8 cellular contexts compared by ENCODE assay signal in the genomic region with DNA sequence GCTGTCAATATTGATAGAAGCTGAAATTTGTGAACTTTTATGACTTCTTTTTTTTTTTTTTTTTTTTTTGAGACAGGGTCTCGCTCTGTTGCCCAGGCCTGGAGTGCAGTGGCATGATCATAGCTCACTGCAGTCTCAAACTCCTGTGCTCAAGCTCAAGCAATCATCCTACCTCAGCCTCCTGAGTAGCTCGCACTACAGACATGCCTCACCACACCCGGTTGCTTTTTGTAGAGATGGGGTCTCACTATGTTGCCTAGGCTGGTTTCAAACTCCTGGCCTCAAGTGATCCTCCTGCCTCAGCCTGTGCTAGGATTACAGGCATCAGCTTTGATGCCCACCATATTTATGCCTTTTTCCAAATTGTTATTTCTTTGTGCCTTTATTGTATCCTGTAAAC. TPM values are rescaled to one million over a fixed set of nuclear protein-coding genes. Genes with fewer than 3 reads are reported as not detected.
DNase-seq lines count a peak whose midpoint lies in the region; ATAC-seq and TF ChIP-seq lines count a peak whose summit lies in the region.
"Not testable (repeated sequence)": the region's sequence is repeated elsewhere in the genome, so short reads cannot be mapped to it uniquely, and the experiment has no call there.

No MANE protein-coding gene starts in this region.

- not testable (repeated sequence) for H3K79me2 ChIP-seq in H9 (ENCODE audit: insufficient read depth, low read length)
- peaks cover 30% of the 10 kb centered on the region; the same call in 1 of the 2 replicates for H3K79me2 ChIP-seq in OCI-LY7 (ENCODE audit: insufficient read depth, low read depth, low read length)

- H3K9me3 ChIP-seq in CD4-positive, alpha-beta T cell (ENCODE audit: control insufficient read depth, low read length); H9 (ENCODE audit: control insufficient read depth, low read depth, low read length); OCI-LY7 (ENCODE audit: low read length); neutrophil; thoracic aorta: not testable (repeated sequence)

- not testable (repeated sequence) for H3K9ac ChIP-seq in H9 (ENCODE audit: extremely low read depth, insufficient read length, low read length)

- not testable (repeated sequence) for H3K23me2 ChIP-seq in H9 (ENCODE audit: insufficient read length, low read depth, low read length, poor library complexity, severe bottlenecking)

- not testable (repeated sequence) for H2BK5ac ChIP-seq in H9 (ENCODE audit: insufficient read length, low read length)

- not testable (repeated sequence) for H2BK12ac ChIP-seq in H9 (ENCODE audit: insufficient read length, low read depth, low read length)

- not testable (repeated sequence) for H3K27me3 Mint-ChIP-seq in CD4-positive, alpha-beta T cell; H9 (ENCODE audit: low read depth); activated CD4-positive, alpha-beta T cell treated with anti-CD3 and anti-CD28 coated beads, Interleukin-2, amount 10 ng/mL, durations not matched to agents 24 days and 14 days; activated naive CD4-positive, alpha-beta T cell treated with anti-CD3 and anti-CD28 coated beads, Interleukin-2, amount 10 ng/mL, durations not matched to agents 7 days and 5 days; chondrocyte (ENCODE audit: low read depth)

- not testable (repeated sequence) for TF ChIP-seq CTCF in CD4-positive, alpha-beta T cell (IDR thresholded peaks at IDR 0.05); H9 (conservative IDR thresholded peaks at IDR 0.05); OCI-LY7 (conservative IDR thresholded peaks at IDR 0.05; ENCODE audit: low read length); chondrocyte (IDR thresholded peaks at IDR 0.05); neutrophil (IDR thresholded peaks at IDR 0.05); thoracic aorta (IDR thresholded peaks at IDR 0.05)

- not testable (repeated sequence) for H3K27me3 ChIP-seq in CD4-positive, alpha-beta T cell (ENCODE audit: control insufficient read depth, insufficient read depth, low read length); H9 (ENCODE audit: insufficient read depth, low read length); neutrophil; thoracic aorta (replicated peaks; ENCODE audit: insufficient read depth)

- not testable (repeated sequence) for H3K4me3 ChIP-seq in OCI-LY7 (ENCODE audit: low read depth, low read length, poor library complexity, severe bottlenecking); neutrophil (ENCODE audit: low read depth in 1 of 2, low read length in 1 of 2); thoracic aorta

- DNase-seq in CD4-positive, alpha-beta T cell; H9; activated CD4-positive, alpha-beta T cell treated with anti-CD3 and anti-CD28 coated beads, Interleukin-2, amount 10 ng/mL, durations not matched to agents 24 days and 14 days; activated naive CD4-positive, alpha-beta T cell treated with anti-CD3 and anti-CD28 coated beads, Interleukin-2, amount 10 ng/mL, durations not matched to agents 7 days and 5 days; chondrocyte (ENCODE audit: low spot score); thoracic aorta (ENCODE audit: low spot score): not testable (repeated sequence)
- peak; percentile 39 for DNase-seq in OCI-LY7 (ENCODE audit: low spot score)

- not testable (repeated sequence) for H2AFZ ChIP-seq in H9 (ENCODE audit: low read length); OCI-LY7 (ENCODE audit: low read length)

- not testable (repeated sequence) for H3T11ph ChIP-seq in H9 (ENCODE audit: low read length)

- H3K4me1 ChIP-seq in H9 (ENCODE audit: insufficient read depth, low read length) = not testable (repeated sequence)
- H3K4me1 ChIP-seq in OCI-LY7 (ENCODE audit: insufficient read depth, low read length, poor library complexity, severe bottlenecking) = peaks cover 41% of the 10 kb centered on the region
- peaks cover 9 to 25% of the 10 kb centered on the region in 2 experiments for H3K4me1 ChIP-seq in neutrophil (ENCODE audit: control insufficient read depth in 1 of 2, insufficient read depth in 1 of 2, low read depth in 1 of 2, low read length in 1 of 2)
- peaks cover 12 to 43% of the 10 kb centered on the region in 2 donors for H3K4me1 ChIP-seq in thoracic aorta (ENCODE audit: control insufficient read depth in 1 of 2, low read depth in 2 of 2)

- not testable (repeated sequence) for H3K14ac ChIP-seq in H9 (ENCODE audit: insufficient read depth, low read length)

- BruUV-seq in OCI-LY7 (replicated peaks; lab: Mats Ljungman, UMichigan) = not testable (repeated sequence)

- not testable (repeated sequence) for H3K4me2 ChIP-seq in H9 (ENCODE audit: insufficient read depth, insufficient read length, low read length)
- H3K4me2 ChIP-seq in OCI-LY7 (ENCODE audit: low read length) = peak overlapping the region; percentile 83; the same call in 1 of the 2 replicates

- WGBS in H9 (ENCODE audit: extremely low coverage, insufficient read length, low lambda C conversion rate) = no CpG with 5 or more reads among the region's 3 CpGs

- H3K4ac ChIP-seq in H9 (ENCODE audit: low read depth, low read length) = not testable (repeated sequence)

- H4K20me1 ChIP-seq in H9 (ENCODE audit: control insufficient read depth, insufficient read depth, insufficient read length); OCI-LY7 (ENCODE audit: insufficient read depth, low read length): not testable (repeated sequence)

- H3K36me3 Mint-ChIP-seq in CD4-positive, alpha-beta T cell (ENCODE audit: low read depth) = peaks cover 73% of the 10 kb centered on the region
- H3K36me3 Mint-ChIP-seq in H9 (ENCODE audit: insufficient read depth in 1 of 3, low read depth in 3 of 3) (peaks cover 30 to 70% (median 51%) of the 10 kb centered on the region in 3 experiments; a peak in 6 of 7 replicates), chondrocyte (ENCODE audit: low read depth) (peaks cover 44% of the 10 kb centered on the region)
- H3K36me3 Mint-ChIP-seq in activated CD4-positive, alpha-beta T cell treated with anti-CD3 and anti-CD28 coated beads, Interleukin-2, amount 10 ng/mL, durations not matched to agents 24 days and 14 days (ENCODE audit: low read depth) = peaks cover 61% of the 10 kb centered on the region
- H3K36me3 Mint-ChIP-seq in activated naive CD4-positive, alpha-beta T cell treated with anti-CD3 and anti-CD28 coated beads, Interleukin-2, amount 10 ng/mL, durations not matched to agents 7 days and 5 days = peaks cover 55% of the 10 kb centered on the region

- not testable (repeated sequence) for H4K8ac ChIP-seq in H9 (replicated peaks; ENCODE audit: insufficient read length, low read depth, low read length)

- not testable (repeated sequence) for H3K9me3 Mint-ChIP-seq in CD4-positive, alpha-beta T cell; H9; activated CD4-positive, alpha-beta T cell treated with anti-CD3 and anti-CD28 coated beads, Interleukin-2, amount 10 ng/mL, durations not matched to agents 24 days and 14 days; activated naive CD4-positive, alpha-beta T cell treated with anti-CD3 and anti-CD28 coated beads, Interleukin-2, amount 10 ng/mL, durations not matched to agents 7 days and 5 days; chondrocyte (ENCODE audit: low read depth)

- H4K5ac ChIP-seq in H9 (ENCODE audit: insufficient read length, low read depth, low read length) = not testable (repeated sequence)

- ATAC-seq in CD4-positive, alpha-beta T cell (ENCODE audit: poor library complexity); thoracic aorta (ENCODE audit: insufficient number of reproducible peaks, low FRiP score, low read depth): not testable (repeated sequence)

- not testable (repeated sequence) for H3K56ac ChIP-seq in H9 (ENCODE audit: insufficient read length, low read depth, low read length)

- not testable (repeated sequence) for H3K9me2 ChIP-seq in OCI-LY7 (ENCODE audit: insufficient read depth, low read length)

- H3K23ac ChIP-seq in H9 (ENCODE audit: insufficient read length, low read depth, low read length) = not testable (repeated sequence)

- not testable (repeated sequence) for H3K4me1 Mint-ChIP-seq in CD4-positive, alpha-beta T cell (ENCODE audit: low read depth)
- peaks cover 0 to 19% of the 10 kb centered on the region in 2 experiments; a peak in 2 of 4 replicates for H3K4me1 Mint-ChIP-seq in H9
- peaks cover 46% of the 10 kb centered on the region for H3K4me1 Mint-ChIP-seq in activated CD4-positive, alpha-beta T cell treated with anti-CD3 and anti-CD28 coated beads, Interleukin-2, amount 10 ng/mL, durations not matched to agents 24 days and 14 days
- H3K4me1 Mint-ChIP-seq in activated naive CD4-positive, alpha-beta T cell treated with anti-CD3 and anti-CD28 coated beads, Interleukin-2, amount 10 ng/mL, durations not matched to agents 7 days and 5 days = peaks cover 44% of the 10 kb centered on the region
- peaks cover 52% of the 10 kb centered on the region for H3K4me1 Mint-ChIP-seq in chondrocyte (ENCODE audit: low read depth)

- H3K27ac Mint-ChIP-seq in CD4-positive, alpha-beta T cell = peak overlapping the region; percentile 9
- H3K27ac Mint-ChIP-seq in H9 (peak overlapping the region in 2 of 3 experiments; percentile 44 to 75; a peak in 2 of 7 replicates), chondrocyte (ENCODE audit: unreplicated experiment) (peak overlapping the region; percentile 79)
- H3K27ac Mint-ChIP-seq in activated CD4-positive, alpha-beta T cell treated with anti-CD3 and anti-CD28 coated beads, Interleukin-2, amount 10 ng/mL, durations not matched to agents 24 days and 14 days = peak overlapping the region; percentile 45
- H3K27ac Mint-ChIP-seq in activated naive CD4-positive, alpha-beta T cell treated with anti-CD3 and anti-CD28 coated beads, Interleukin-2, amount 10 ng/mL, durations not matched to agents 7 days and 5 days = peak overlapping the region; percentile 45

- H3K27ac ChIP-seq in CD4-positive, alpha-beta T cell (ENCODE audit: low read depth, low read length); H9 (ENCODE audit: insufficient read length, low read depth, low read length): not testable (repeated sequence)
- H3K27ac ChIP-seq in OCI-LY7 (ENCODE audit: low read depth, low read length, poor library complexity, severe bottlenecking) (peak overlapping the region; percentile 43), neutrophil (peak overlapping the region; percentile 36), thoracic aorta (peak overlapping the region; percentile 57 to 89)

- H3K18ac ChIP-seq in H9 (ENCODE audit: insufficient read length, low read depth, low read length) = not testable (repeated sequence)

- intact Hi-C loops in CD4-positive, alpha-beta T cell (cut with DNase I, micrococcal nuclease) = loop anchor here in 1 of 2 experiments (2.0 kb wide), 1 partner anchor 16 kb away; a partner anchor contains a TSS
- intact Hi-C loops in OCI-LY7 (cut with micrococcal nuclease; ENCODE audit: unreplicated experiment) = not testable (repeated sequence)
- intact Hi-C loops in activated CD4-positive, alpha-beta T cell treated with anti-CD3 and anti-CD28 coated beads, Interleukin-2, amount 10 ng/mL, durations not matched to agents 24 days and 14 days (cut with micrococcal nuclease) = loop anchor here (2.0 to 5.0 kb wide), 2 partner anchors 16 to 91 kb away; a partner anchor contains a TSS

- not testable (repeated sequence) for H2AK5ac ChIP-seq in H9 (ENCODE audit: insufficient read length, low read length)

- H3K36me3 ChIP-seq in OCI-LY7 (ENCODE audit: insufficient read depth, low read length) (peaks cover 85% of the 10 kb centered on the region), neutrophil (peaks cover 71% of the 10 kb centered on the region)
- not testable (repeated sequence) for H3K36me3 ChIP-seq in thoracic aorta

- H2BK15ac ChIP-seq in H9 (ENCODE audit: low read depth, low read length) = not testable (repeated sequence)

- H3K79me1 ChIP-seq in H9 (ENCODE audit: insufficient read depth, low read depth, low read length, poor library complexity, severe bottlenecking) = not testable (repeated sequence)

- H2BK20ac ChIP-seq in H9 (ENCODE audit: low read depth, low read length, poor library complexity, severe bottlenecking) = not testable (repeated sequence)

- not testable (repeated sequence) for H2BK120ac ChIP-seq in H9 (ENCODE audit: low read depth, low read length, poor library complexity, severe bottlenecking)

- not testable (repeated sequence) for H3K4me3 Mint-ChIP-seq in CD4-positive, alpha-beta T cell; H9; chondrocyte (ENCODE audit: unreplicated experiment)
- H3K4me3 Mint-ChIP-seq in activated CD4-positive, alpha-beta T cell treated with anti-CD3 and anti-CD28 coated beads, Interleukin-2, amount 10 ng/mL, durations not matched to agents 24 days and 14 days = peak overlapping the region; percentile 56
- H3K4me3 Mint-ChIP-seq in activated naive CD4-positive, alpha-beta T cell treated with anti-CD3 and anti-CD28 coated beads, Interleukin-2, amount 10 ng/mL, durations not matched to agents 7 days and 5 days = peak overlapping the region; percentile 38

- H4K91ac ChIP-seq in H9 (ENCODE audit: insufficient read length, low read depth, low read length) = not testable (repeated sequence)

- CTCF ChIA-PET in CD4-positive, alpha-beta T cell (lab: Charles Lee) = interaction anchor here (0.7 kb wide), 2 partner anchors 12 to 17 kb away, joined by 3 to 4 read pairs; no protein-coding TSS in a partner anchor
- CTCF ChIA-PET in OCI-LY7 (lab: Charles Lee; ENCODE audit: unreplicated experiment) = interaction anchor here (0.6 to 1.2 kb wide), 4 partner anchors 18 to 267 kb away, joined by 3 to 4 read pairs (median 4); no protein-coding TSS in a partner anchor
- CTCF ChIA-PET in activated naive CD4-positive, alpha-beta T cell treated with anti-CD3 and anti-CD28 coated beads, Interleukin-2, amount 10 ng/mL, durations not matched to agents 7 days and 5 days (lab: Charles Lee) = interaction anchor here (0.6 to 3.5 kb wide), 3 partner anchors 91 to 448 kb away, joined by 3 to 21 read pairs (median 5); no protein-coding TSS in a partner anchor

- POLR2A ChIA-PET in CD4-positive, alpha-beta T cell (lab: Charles Lee) = interaction anchor here (0.6 to 7.1 kb wide), 3 partner anchors 14 to 46 kb away, joined by 3 to 37 read pairs (median 3); a partner anchor contains a TSS
- POLR2A ChIA-PET in OCI-LY7 (lab: Charles Lee) = interaction anchor here (0.6 to 2.5 kb wide), 15 partner anchors 8 to 1694 kb away, joined by 3 to 10 read pairs (median 3); a partner anchor contains a TSS

RNA-seq across cellular contexts. Expression of a gene that starts 15.9 kb away (rescaled TPM):
- 1 to 10 TPM; 4.8 to 5.0 TPM for total RNA-seq in CD4-positive, alpha-beta T cell
- 6.8 and 7.1 TPM in 2 replicates for total RNA-seq in H9 (2021)
- 10.5 and 11.7 TPM in 2 replicates for total RNA-seq in OCI-LY7 (2014; rRNA removed; shearing (Covaris generic))
- total RNA-seq in OCI-LY7 (2022) = 9.5 and 12.1 TPM in 2 replicates
- total RNA-seq in activated CD4-positive, alpha-beta T cell treated with anti-CD3 and anti-CD28 coated beads, Interleukin-2, amount 10 ng/mL, durations not matched to agents 24 days and 14 days = 12.1 and 12.3 TPM in 2 replicates
- total RNA-seq in chondrocyte = 7.9 to 9.9 TPM (median 8.6 TPM) in 3 replicates
- 10 to 100 TPM in 1 of 2 donors, 1 to 10 TPM in 1; 8.6 to 10.4 TPM for total RNA-seq in thoracic aorta

RNA-seq across cellular contexts. Expression of a gene that starts 51.0 kb away (rescaled TPM):
- 100 to 1,000 TPM; 350 to 369 TPM for total RNA-seq in CD4-positive, alpha-beta T cell
- total RNA-seq in H9 (2021) (147 and 154 TPM in 2 replicates), OCI-LY7 (2022) (88.1 and 93.7 TPM in 2 replicates), chondrocyte (466 to 676 TPM (median 660 TPM) in 3 replicates), thoracic aorta (100 to 1,000 TPM; 114 to 305 TPM)
- 59.5 and 71.7 TPM in 2 replicates for total RNA-seq in OCI-LY7 (2014; rRNA removed; shearing (Covaris generic))
- 175 and 181 TPM in 2 replicates for total RNA-seq in activated CD4-positive, alpha-beta T cell treated with anti-CD3 and anti-CD28 coated beads, Interleukin-2, amount 10 ng/mL, durations not matched to agents 24 days and 14 days

Comparison
In these comparisons a context has a peak if more than half of its experiments do, and no peak if none do; other contexts are left out.
1. H3K27ac Mint-ChIP-seq: peak in every context shown above with its lines; median percentile 79 in chondrocyte; 60 in H9; 45 in activated CD4-positive, alpha-beta T cell treated with anti-CD3 and anti-CD28 coated beads, Interleukin-2, amount 10 ng/mL, durations not matched to agents 24 days and 14 days; 45 in activated naive CD4-positive, alpha-beta T cell treated with anti-CD3 and anti-CD28 coated beads, Interleukin-2, amount 10 ng/mL, durations not matched to agents 7 days and 5 days; 9 in CD4-positive, alpha-beta T cell.